ENCODE assay signal across 19 cellular contexts in genomic region chr11:114152785-114153184, GRCh38.
A peak's percentile ranks its signal among the peaks of the same experiment; 100 is the strongest.
DNase-seq lines count a peak whose midpoint lies in the region; ATAC-seq and TF ChIP-seq lines count a peak whose summit lies in the region.
"Had no signal": no experiment of that assay in that cellular context is flagged by ENCODE, and none has a peak within 500 bp of the region (broad histone marks: within the 10 kb centered on the region; RNA-seq: fewer than 3 reads in every experiment).

No MANE protein-coding gene starts in this region.

- H3K27me3 ChIP-seq in adrenal gland (no peaks in the 10 kb centered on the region), lung (ENCODE audit: control insufficient read depth, insufficient read depth) (no peaks in the 10 kb centered on the region), suprapubic skin (no peaks in the 10 kb centered on the region)

- WGBS in adrenal gland, 4 donors: 63 to 88% (median 87%) methylated on average over 2 of the region's 2 CpGs
- 59% methylated on average over 2 of the region's 2 CpGs for WGBS in lung, 2 donors
- WGBS in suprapubic skin: 84% methylated on average over 2 of the region's 2 CpGs

- H3K9me3 ChIP-seq in adrenal gland (replicated peaks in 1 of 3) (no peaks in the 10 kb centered on the region), lung (ENCODE audit: control insufficient read depth in 2 of 2, insufficient read depth in 1 of 2, low read length in 1 of 2) (no peaks in the 10 kb centered on the region), suprapubic skin (no peaks in the 10 kb centered on the region)

- DNase-seq in adrenal gland: no peak
- DNase-seq in lung (ENCODE audit: low spot score): no peak
- no peak for DNase-seq in suprapubic skin (ENCODE audit: low spot score in 2 of 2)
- no peak for DNase-seq in posterior cingulate gyrus
- DNase-seq in stimulated activated CD4-positive, alpha-beta T cell treated with anti-CD3 and anti-CD28 coated beads, Interleukin-4, amount 100 ng/mL, for 4 hours: no peak
- no peak for DNase-seq in AML-193 (lab: John Stamatoyannopoulos, UW)
- no peak for DNase-seq in NCI-H345 treated with DMSO at 0.1 percent for 48 hours (lab: John Stamatoyannopoulos, UW; ENCODE audit: unreplicated experiment)
- DNase-seq: activated CD4-positive, alpha-beta T cell treated with anti-CD3 and anti-CD28 coated beads for 1 hour; activated CD8-positive, alpha-beta memory T cell treated with anti-CD3 and anti-CD28 coated beads, Interleukin-2, amount 10 ng/mL, durations not matched to agents 7 days and 5 days; CD8-positive, alpha-beta T cell; hippocampal formation; Karpas-422; midbrain; NCI-H1105 treated with DMSO at 0.1 percent for 48 hours; PC-9; stimulated activated CD4-positive, alpha-beta T cell treated with anti-CD3 and anti-CD28 coated beads, Interleukin-1b, Interleukin-23, amount 100 ng/mL, for 48 hours; T1000 had no signal

- TF ChIP-seq POLR2A in adrenal gland (IDR thresholded peaks at IDR 0.05) (no peak), suprapubic skin (IDR thresholded peaks at IDR 0.05) (no peak)

- no peak for TF ChIP-seq EP300 in suprapubic skin (IDR thresholded peaks at IDR 0.05)

- ATAC-seq in lung (ENCODE audit: insufficient read depth, low FRiP score): no peak
- ATAC-seq: activated CD8-positive, alpha-beta memory T cell treated with anti-CD3 and anti-CD28 coated beads, Interleukin-2, amount 10 ng/mL, durations not matched to agents 7 days and 5 days; CD8-positive, alpha-beta T cell had no signal

- peaks cover 20 to 79% of the 10 kb centered on the region in 2 donors for H3K4me1 ChIP-seq in adrenal gland (replicated peaks in 1 of 2)
- peaks cover 50 to 68% of the 10 kb centered on the region in 2 donors for H3K4me1 ChIP-seq in lung (ENCODE audit: control insufficient read depth in 2 of 2, insufficient read depth in 2 of 2, low read length in 2 of 2)
- peaks cover 95% of the 10 kb centered on the region for H3K4me1 ChIP-seq in suprapubic skin

- TF ChIP-seq CTCF in 22Rv1 (IDR thresholded peaks at IDR 0.05): no peak
- no peak for TF ChIP-seq CTCF in adrenal gland (IDR thresholded peaks at IDR 0.05)
- no peak for TF ChIP-seq CTCF in lung (IDR thresholded peaks at IDR 0.05; ENCODE audit: control extremely low read depth, extremely low read depth)
- TF ChIP-seq CTCF in suprapubic skin (IDR thresholded peaks at IDR 0.05): no peak

- H3K27ac ChIP-seq in 22Rv1 (peak overlapping the region; percentile 98), adrenal gland (peak overlapping the region in 3 of 5 donors; percentile 27 to 99 (median 98)), lung (ENCODE audit: low read depth in 1 of 2, low read length in 1 of 2) (peak overlapping the region; percentile 79 to 84), suprapubic skin (peak overlapping the region; percentile 100)
- H3K27ac ChIP-seq: PC-9, SK-N-MC had no signal

- H3K36me3 ChIP-seq in adrenal gland (replicated peaks in 1 of 2) (peaks cover 0 to 16% of the 10 kb centered on the region in 2 donors), lung (ENCODE audit: control insufficient read depth in 2 of 2, insufficient read depth in 2 of 2, low read length in 2 of 2) (peaks cover 0 to 15% of the 10 kb centered on the region in 2 donors), suprapubic skin (peaks cover 20% of the 10 kb centered on the region)

- H3K4me3 ChIP-seq in adrenal gland: no peak overlapping the region
- no peak overlapping the region for H3K4me3 ChIP-seq in lung
- H3K4me3 ChIP-seq in suprapubic skin: no peak overlapping the region
- H3K4me3 ChIP-seq: PC-9, SK-N-MC had no signal

- intact Hi-C loops in adrenal gland (cut with DNase I) (no loop called here), posterior cingulate gyrus (cut with DNase I) (no loop called here)
